17 cellular contexts compared by ENCODE assay signal in genomic region chr6:113271437-113271836, GRCh38.
"Had no signal": no experiment of that assay in that cellular context is flagged by ENCODE, and none has a peak within 500 bp of the region (broad histone marks: within the 10 kb centered on the region; RNA-seq: fewer than 3 reads in every experiment).

No MANE protein-coding gene starts in this region.

- H3K4me1 Mint-ChIP-seq: activated CD4-positive, alpha-beta T cell treated with anti-CD3 and anti-CD28 coated beads, Interleukin-2, amount 10 ng/mL, durations not matched to agents 7 days and 5 days; mesothelial cell of epicardium had no signal

- H3K36me3 ChIP-seq: brain microvascular endothelial cell, lower lobe of right lung, thyroid gland had no signal

- H3K4me1 ChIP-seq: lower lobe of right lung, thyroid gland had no signal

- H3K27me3 Mint-ChIP-seq: activated CD4-positive, alpha-beta T cell treated with anti-CD3 and anti-CD28 coated beads, Interleukin-2, amount 10 ng/mL, durations not matched to agents 7 days and 5 days; effector memory CD8-positive, alpha-beta T cell had no signal

- H3K27ac ChIP-seq: brain microvascular endothelial cell, lower lobe of right lung, thyroid gland had no signal

- H3K4me3 Mint-ChIP-seq: activated CD4-positive, alpha-beta T cell treated with anti-CD3 and anti-CD28 coated beads, Interleukin-2, amount 10 ng/mL, durations not matched to agents 7 days and 5 days; activated naive CD4-positive, alpha-beta T cell treated with anti-CD3 and anti-CD28 coated beads for 36 hours; activated T-cell treated with anti-CD3 and anti-CD28 coated beads, Interleukin-2, amount 50 U/mL, for 4 hours; effector memory CD8-positive, alpha-beta T cell; mesothelial cell of epicardium; nephron had no signal

- H3K27me3 ChIP-seq: brain microvascular endothelial cell, thyroid gland had no signal

- H3K27ac Mint-ChIP-seq: activated CD4-positive, alpha-beta T cell treated with anti-CD3 and anti-CD28 coated beads, Interleukin-2, amount 10 ng/mL, durations not matched to agents 7 days and 5 days; activated naive CD4-positive, alpha-beta T cell treated with anti-CD3 and anti-CD28 coated beads for 36 hours; effector memory CD8-positive, alpha-beta T cell; mesothelial cell of epicardium; nephron had no signal

- DNase-seq: activated CD4-positive, alpha-beta T cell treated with anti-CD3 and anti-CD28 coated beads, Interleukin-2, amount 10 ng/mL, durations not matched to agents 7 days and 5 days; activated CD8-positive, alpha-beta memory T cell treated with anti-CD3 and anti-CD28 coated beads, Interleukin-2, amount 50 U/mL, for 4 hours; activated naive CD4-positive, alpha-beta T cell treated with anti-CD3 and anti-CD28 coated beads for 36 hours; activated T-cell treated with anti-CD3 and anti-CD28 coated beads, Interleukin-2, amount 50 U/mL, for 4 hours; anterior cingulate cortex; brain microvascular endothelial cell; effector memory CD8-positive, alpha-beta T cell; lower lobe of right lung; stimulated activated CD4-positive, alpha-beta T cell treated with anti-CD3 and anti-CD28 coated beads, Interleukin-12 subunit alpha, Interleukin-12 subunit beta, amount 100 ng/mL, for 4 hours; stimulated activated CD4-positive, alpha-beta T cell treated with anti-CD3 and anti-CD28 coated beads, Interleukin-1b, Interleukin-23, amount 100 ng/mL, for 48 hours; stimulated activated CD8-positive, alpha-beta memory T cell treated with anti-CD3 and anti-CD28 coated beads, Interleukin-4, amount 100 ng/mL, for 48 hours; stimulated activated naive CD4-positive, alpha-beta T cell; T-helper 1 cell; T1000; thyroid gland had no signal

- H3K4me3 ChIP-seq: lower lobe of right lung, thyroid gland had no signal
